ENCODE assay signal across 11 cellular contexts in the genomic region with DNA sequence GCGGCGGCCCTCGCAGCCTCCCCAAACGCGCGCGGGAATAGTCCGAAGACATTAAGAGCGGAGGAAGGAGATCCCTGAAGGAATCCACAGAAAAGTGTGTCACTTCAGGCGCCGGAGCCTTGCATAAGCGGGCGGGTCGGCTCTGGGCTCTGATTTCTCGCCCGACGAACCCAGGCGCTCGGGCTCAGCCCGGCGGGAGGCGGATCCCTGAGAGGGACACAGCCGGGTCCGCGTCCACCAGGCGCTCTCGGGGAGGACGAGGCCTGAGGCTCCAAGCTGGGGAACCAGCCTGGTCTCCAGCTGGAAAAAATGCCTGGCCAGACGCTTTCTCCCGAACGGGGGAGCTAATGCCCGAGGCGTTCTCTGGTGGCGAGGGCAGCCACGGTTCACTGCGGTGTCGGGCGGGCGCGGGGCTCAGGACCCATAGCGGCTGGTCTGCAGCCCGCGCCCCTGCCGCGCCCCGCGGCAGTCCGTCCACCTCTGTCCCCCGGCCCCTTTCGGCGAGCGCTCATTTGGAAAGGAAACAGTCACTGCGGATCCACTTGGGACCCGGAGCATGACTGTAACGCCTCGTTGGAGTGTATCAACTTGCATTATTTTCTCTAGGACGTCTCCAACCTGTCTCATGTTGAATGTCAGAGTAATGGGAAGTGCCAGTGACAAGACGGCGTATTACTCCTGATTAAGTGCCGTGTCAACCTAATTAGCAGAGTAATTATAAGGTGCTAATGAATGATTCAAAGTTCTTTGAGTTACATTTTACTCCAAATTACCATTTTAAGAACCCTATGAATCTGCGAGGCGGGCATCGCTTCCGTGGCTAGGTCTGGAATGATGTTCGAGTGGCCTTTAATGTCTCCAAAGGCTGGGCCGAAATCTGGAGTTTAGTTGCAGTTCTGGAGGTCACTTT. TPM values are rescaled to one million over a fixed set of nuclear protein-coding genes. Genes with fewer than 3 reads are reported as not detected.
DNase-seq lines count a peak whose midpoint lies in the region; ATAC-seq and TF ChIP-seq lines count a peak whose summit lies in the region.
"Had no signal": no experiment of that assay in that cellular context is flagged by ENCODE, and none has a peak within 500 bp of the region (broad histone marks: within the 10 kb centered on the region; RNA-seq: fewer than 3 reads in every experiment).

No MANE protein-coding gene starts in this region.

- CTCF ChIA-PET in WTC11 (lab: Charles Lee): interaction anchor here (0.6 to 2.6 kb wide), 10 partner anchors 8 to 1683 kb away, joined by 4 to 27 read pairs (median 8); no protein-coding TSS in a partner anchor

- H3K4me1 ChIP-seq in smooth muscle cell (ENCODE audit: low read depth): peaks cover 29% of the 10 kb centered on the region

- H3K9ac ChIP-seq in smooth muscle cell (ENCODE audit: low read depth): no peak overlapping the region

- POLR2A ChIA-PET in WTC11 (lab: Charles Lee): interaction anchor here (0.6 kb wide), 1 partner anchor 462 kb away, joined by 3 read pairs; no protein-coding TSS in a partner anchor

- peaks cover 99% of the 10 kb centered on the region for H3K27me3 ChIP-seq in smooth muscle cell (ENCODE audit: low read depth)

- peak overlapping the region; percentile 80 for H3K4me3 Mint-ChIP-seq in WTC11

- no peak overlapping the region for H3K27ac ChIP-seq in smooth muscle cell (ENCODE audit: low read depth)

- H3K4me2 ChIP-seq in smooth muscle cell: peak overlapping the region; percentile 86

- peak overlapping the region; percentile 63 for H2AFZ ChIP-seq in smooth muscle cell (ENCODE audit: low read depth)

- WGBS in smooth muscle cell (ENCODE audit: low lambda C conversion rate): 2% methylated on average over 60 of the region's 66 CpGs

- no peaks in the 10 kb centered on the region for H3K9me3 ChIP-seq in smooth muscle cell (replicated peaks; ENCODE audit: low read depth)

- ATAC-seq in WTC11 (peak; percentile 2), GM19035 (IDR thresholded peaks at IDR 0.05; ENCODE audit: unreplicated experiment) (no peak), GM19452 (IDR thresholded peaks at IDR 0.05; ENCODE audit: unreplicated experiment) (no peak)
- ATAC-seq: HCT116 had no signal

- no peaks in the 10 kb centered on the region for H3F3A ChIP-seq in smooth muscle cell (ENCODE audit: low read depth)

- H3K4me1 Mint-ChIP-seq in WTC11: peaks cover 59% of the 10 kb centered on the region

- no peaks in the 10 kb centered on the region for H3K9me3 Mint-ChIP-seq in WTC11

- H3K4me3 ChIP-seq in iPS-11a (ENCODE audit: low read depth, low read length) (peak overlapping the region; percentile 13), smooth muscle cell (peak overlapping the region; percentile 48)

- DNase-seq in NCI-H748 (lab: John Stamatoyannopoulos, UW; ENCODE audit: unreplicated experiment) (peak; percentile 63), NCI-H748 treated with DMSO at 0.1 percent for 48 hours (lab: John Stamatoyannopoulos, UW) (no peak), WTC11 (ENCODE audit: low spot score) (no peak), smooth muscle cell (lab: John Stamatoyannopoulos, UW; ENCODE audit: unreplicated experiment) (no peak)
- no peak for DNase-seq in activated CD4-positive, CD25-positive, alpha-beta regulatory T cell treated with anti-CD3 and anti-CD28 coated beads, Interleukin-2, amount 50 U/mL, for 72 hours
- DNase-seq: activated gamma-delta T cell had no signal

- H3K79me2 ChIP-seq in smooth muscle cell (ENCODE audit: low read depth): no peaks in the 10 kb centered on the region

- H3K36me3 ChIP-seq in smooth muscle cell (ENCODE audit: low read depth): no peaks in the 10 kb centered on the region

- no peaks in the 10 kb centered on the region for H4K20me1 ChIP-seq in smooth muscle cell (ENCODE audit: low read depth)

- TF ChIP-seq CTCF in WTC11 (IDR thresholded peaks at IDR 0.05) (no peak), smooth muscle cell (IDR thresholded peaks at IDR 0.05; ENCODE audit: borderline replicate concordance, insufficient read depth, poor library complexity, severe bottlenecking) (no peak)

- H3K27ac Mint-ChIP-seq in WTC11: no peak overlapping the region

- H3K27me3 Mint-ChIP-seq in WTC11 (ENCODE audit: low read depth): peaks cover 99% of the 10 kb centered on the region

- H3K36me3 Mint-ChIP-seq in WTC11: no peaks in the 10 kb centered on the region; the same call in 1 of the 2 replicates

TF ChIP-seq in WTC11, 78 proteins besides CTCF, POLR2A, EP300 and RAD21:
- TF ChIP-seq E2F4 (CRISPR knock-in tag; IDR thresholded peaks at IDR 0.05; ENCODE audit: borderline replicate concordance, low read depth): no peak
- TF ChIP-seq ARID4B (CRISPR knock-in tag; IDR thresholded peaks at IDR 0.05; ENCODE audit: borderline replicate concordance): 0 out of 2 replicates have a peak, but pooled peaks have one; percentile 38
- TF ChIP-seq, protein P1, sequence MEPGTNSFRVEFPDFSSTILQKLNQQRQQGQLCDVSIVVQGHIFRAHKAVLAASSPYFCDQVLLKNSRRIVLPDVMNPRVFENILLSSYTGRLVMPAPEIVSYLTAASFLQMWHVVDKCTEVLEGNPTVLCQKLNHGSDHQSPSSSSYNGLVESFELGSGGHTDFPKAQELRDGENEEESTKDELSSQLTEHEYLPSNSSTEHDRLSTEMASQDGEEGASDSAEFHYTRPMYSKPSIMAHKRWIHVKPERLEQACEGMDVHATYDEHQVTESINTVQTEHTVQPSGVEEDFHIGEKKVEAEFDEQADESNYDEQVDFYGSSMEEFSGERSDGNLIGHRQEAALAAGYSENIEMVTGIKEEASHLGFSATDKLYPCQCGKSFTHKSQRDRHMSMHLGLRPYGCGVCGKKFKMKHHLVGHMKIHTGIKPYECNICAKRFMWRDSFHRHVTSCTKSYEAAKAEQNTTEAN (CRISPR knock-in tag; IDR thresholded peaks at IDR 0.05): no peak
- TF ChIP-seq NR1H2 (CRISPR knock-in tag; IDR thresholded peaks at IDR 0.05): no peak
- TF ChIP-seq, protein P2, sequence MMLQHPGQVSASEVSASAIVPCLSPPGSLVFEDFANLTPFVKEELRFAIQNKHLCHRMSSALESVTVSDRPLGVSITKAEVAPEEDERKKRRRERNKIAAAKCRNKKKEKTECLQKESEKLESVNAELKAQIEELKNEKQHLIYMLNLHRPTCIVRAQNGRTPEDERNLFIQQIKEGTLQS (CRISPR knock-in tag; conservative IDR thresholded peaks at IDR 0.05): no peak
- TF ChIP-seq SOX15 (CRISPR knock-in tag; IDR thresholded peaks at IDR 0.05): no peak
- TF ChIP-seq TEAD4 (CRISPR knock-in tag; IDR thresholded peaks at IDR 0.05): no peak
- no peak; the same call in 1 of the 2 replicates for TF ChIP-seq SP1 (CRISPR knock-in tag; conservative IDR thresholded peaks at IDR 0.05)
- TF ChIP-seq NFATC4 (CRISPR knock-in tag; IDR thresholded peaks at IDR 0.05): no peak

RNA-seq across cellular contexts. Expression of gene BARHL2, which starts 1.6 kb away (rescaled TPM):
- not detected in 3 replicates for total RNA-seq in WTC11 (2021)
- total RNA-seq in smooth muscle cell: not detected in 2 replicates
- not detected in 2 replicates for polyA plus RNA-seq in smooth muscle cell
- total RNA-seq: NCI-H460 had no signal
